Comparison of ENCODE assay signal across 10 cellular contexts in the genomic region with DNA sequence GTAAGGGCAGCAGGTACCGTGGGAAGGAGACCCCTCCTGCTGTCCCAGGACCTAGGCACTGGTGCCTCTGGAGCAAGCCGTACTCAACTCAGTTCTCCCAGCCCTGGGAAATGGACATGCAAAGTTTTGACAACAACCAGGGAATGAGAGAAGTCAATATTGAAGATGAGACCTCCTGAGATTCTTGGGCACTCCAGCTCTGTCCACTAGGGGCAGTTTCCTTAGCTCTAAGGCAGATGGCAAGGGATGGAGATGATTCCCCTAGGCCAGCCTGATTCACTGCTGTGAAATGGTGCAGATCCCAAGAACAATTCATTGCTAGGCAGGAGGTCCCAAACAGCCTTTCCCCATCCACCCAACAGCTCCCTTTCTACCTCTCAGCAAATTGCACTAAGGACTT. TPM values are rescaled to one million over a fixed set of nuclear protein-coding genes. Genes with fewer than 3 reads are reported as not detected.
A peak's percentile ranks its signal among the peaks of the same experiment; 100 is the strongest.
DNase-seq lines count a peak whose midpoint lies in the region; ATAC-seq and TF ChIP-seq lines count a peak whose summit lies in the region.
"Had no signal": no experiment of that assay in that cellular context is flagged by ENCODE, and none has a peak within 500 bp of the region (broad histone marks: within the 10 kb centered on the region; RNA-seq: fewer than 3 reads in every experiment).

No MANE protein-coding gene starts in this region.

- H3K27ac Mint-ChIP-seq in activated naive CD4-positive, alpha-beta T cell treated with anti-CD3 and anti-CD28 coated beads, Interleukin-2, amount 50 U/mL, for 72 hours, result no peak overlapping the region
- H3K27ac Mint-ChIP-seq: natural killer cell had no signal

- ATAC-seq in HCT116, result peak; percentile 94
- no peak for ATAC-seq in activated naive CD4-positive, alpha-beta T cell treated with anti-CD3 and anti-CD28 coated beads, Interleukin-2, amount 50 U/mL, for 72 hours
- ATAC-seq in HG02884 (IDR thresholded peaks at IDR 0.05; ENCODE audit: unreplicated experiment), result no peak
- ATAC-seq: natural killer cell had no signal

- no peaks in the 10 kb centered on the region for H3F3A ChIP-seq in SU-DHL-6 (ENCODE audit: insufficient read depth)

- H3K27ac ChIP-seq in HCT116 (ENCODE audit: low read depth, low read length) (no peak overlapping the region), SU-DHL-6 (ENCODE audit: low read depth, low read length) (no peak overlapping the region)

- peak; percentile 24 for DNase-seq in BE2C
- DNase-seq in HCT116 (ENCODE audit: low read depth, low spot score), result peak; percentile 21
- DNase-seq in iPS-NIHi7 (ENCODE audit: extremely low spot score), result peak; percentile 79
- no peak for DNase-seq in activated naive CD4-positive, alpha-beta T cell treated with anti-CD3 and anti-CD28 coated beads, Interleukin-2, amount 50 U/mL, for 72 hours (ENCODE audit: low spot score in 2 of 2)
- no peak for DNase-seq in UCSD-AML1 (lab: John Stamatoyannopoulos, UW; ENCODE audit: unreplicated experiment)
- DNase-seq in GM19238 (ENCODE audit: insufficient read length, low spot score), result no peak
- DNase-seq: activated CD8-positive, alpha-beta memory T cell treated with anti-CD3 and anti-CD28 coated beads, Interleukin-2, amount 50 U/mL, for 4 hours; natural killer cell had no signal

- TF ChIP-seq POLR2A in HCT116 (IDR thresholded peaks at IDR 0.05; ENCODE audit: borderline replicate concordance, extremely low read depth, insufficient read depth, insufficient read length), result no peak

- H3K4me2 ChIP-seq in HCT116 (ENCODE audit: low read length) (no peak overlapping the region), SU-DHL-6 (ENCODE audit: low read depth, low read length, poor library complexity, severe bottlenecking) (no peak overlapping the region)

- H3K9me2 ChIP-seq in HCT116 (ENCODE audit: insufficient read depth), result no peaks in the 10 kb centered on the region
- no peaks in the 10 kb centered on the region for H3K9me2 ChIP-seq in SU-DHL-6 (replicated peaks; ENCODE audit: insufficient read depth, low read length)

- H3K9me3 Mint-ChIP-seq in activated naive CD4-positive, alpha-beta T cell treated with anti-CD3 and anti-CD28 coated beads, Interleukin-2, amount 50 U/mL, for 72 hours, result no peaks in the 10 kb centered on the region
- H3K9me3 Mint-ChIP-seq: natural killer cell had no signal

- H4K20me1 ChIP-seq in HCT116 (ENCODE audit: insufficient read depth), result no peaks in the 10 kb centered on the region
- no peaks in the 10 kb centered on the region for H4K20me1 ChIP-seq in SU-DHL-6 (ENCODE audit: low read depth, low read length)

- no peaks in the 10 kb centered on the region for H3K36me3 ChIP-seq in BE2C
- H3K36me3 ChIP-seq in HCT116 (ENCODE audit: control insufficient read depth in 1 of 2, insufficient read depth in 2 of 2, low read length in 2 of 2), result no peaks in the 10 kb centered on the region
- H3K36me3 ChIP-seq in SU-DHL-6 (ENCODE audit: low read length), result no peaks in the 10 kb centered on the region

- TF ChIP-seq CTCF in BE2C (IDR thresholded peaks at IDR 0.05; ENCODE audit: low read depth, low read length) (peak; percentile 67), HCT116 (IDR thresholded peaks at IDR 0.05 in 2 of 3, conservative IDR thresholded peaks at IDR 0.05 in 1 of 3; ENCODE audit: borderline replicate concordance in 1 of 3, insufficient read depth in 1 of 3, low read depth in 2 of 3, low read length in 2 of 3) (peak in 2 of 3 experiments; percentile 73 to 81; a peak in 4 of 6 replicates), SU-DHL-6 (IDR thresholded peaks at IDR 0.05; ENCODE audit: insufficient read depth, low read length, poor library complexity, severe bottlenecking) (peak; percentile 16)

- H3K79me2 ChIP-seq in HCT116 (ENCODE audit: insufficient read depth, low read length) (no peaks in the 10 kb centered on the region), SU-DHL-6 (ENCODE audit: insufficient read depth, low read length) (no peaks in the 10 kb centered on the region)

- H3K4me3 ChIP-seq in BE2C (ENCODE audit: low read depth, low read length) (no peak overlapping the region), HCT116 (replicated peaks in 1 of 2; ENCODE audit: low read depth in 1 of 2, low read length in 2 of 2) (no peak overlapping the region), SU-DHL-6 (ENCODE audit: insufficient read depth, low read length, poor library complexity, severe bottlenecking) (no peak overlapping the region)

- CTCF ChIA-PET in HCT116 (lab: Charles Lee), result interaction anchor here (0.6 to 2.0 kb wide), 11 partner anchors 9 to 191 kb away, joined by 3 to 10 read pairs (median 5); no protein-coding TSS in a partner anchor

- no peaks in the 10 kb centered on the region for H3K36me3 Mint-ChIP-seq in activated naive CD4-positive, alpha-beta T cell treated with anti-CD3 and anti-CD28 coated beads, Interleukin-2, amount 50 U/mL, for 72 hours
- H3K36me3 Mint-ChIP-seq: natural killer cell had no signal

- H3K4me1 ChIP-seq in BE2C (no peaks in the 10 kb centered on the region), HCT116 (ENCODE audit: control insufficient read depth in 1 of 2, insufficient read depth in 2 of 2, low read length in 2 of 2) (no peaks in the 10 kb centered on the region)

- RAD21 ChIA-PET in HCT116 (lab: Charles Lee; ENCODE audit: low non-redundant PET in 1 of 2, low total read pairs in 2 of 2, uncharacterized antibody in 2 of 2, unreplicated experiment in 2 of 2), result no interaction called here

- H3K9ac ChIP-seq in HCT116 (ENCODE audit: low read length) (no peak overlapping the region), SU-DHL-6 (ENCODE audit: low read length) (no peak overlapping the region)

- TF ChIP-seq RAD21 in HCT116 (IDR thresholded peaks at IDR 0.05; ENCODE audit: low read depth), result no peak; the same call in 1 of the 2 replicates

- no TSS peak for BruUV-seq in HCT116 (replicated peaks; lab: Mats Ljungman, UMichigan)

- no peak overlapping the region for H2AFZ ChIP-seq in HCT116 (ENCODE audit: low read depth, low read length, poor library complexity, severe bottlenecking)
- H2AFZ ChIP-seq in SU-DHL-6 (ENCODE audit: low read depth, low read length, severe bottlenecking), result no peak overlapping the region

- intact Hi-C loops in HCT116 (cut with micrococcal nuclease), result no loop called here

- POLR2A ChIA-PET in HCT116 (lab: Charles Lee), result no interaction called here

- H3K9me3 ChIP-seq in BE2C (no peaks in the 10 kb centered on the region), HCT116 (ENCODE audit: control insufficient read depth in 1 of 2, insufficient read depth in 1 of 2, low read depth in 1 of 2, low read length in 2 of 2) (no peaks in the 10 kb centered on the region), SU-DHL-6 (ENCODE audit: insufficient read depth, low read length) (no peaks in the 10 kb centered on the region)

- peaks cover 17% of the 10 kb centered on the region for H3K27me3 ChIP-seq in BE2C
- H3K27me3 ChIP-seq in HCT116 (ENCODE audit: insufficient read depth, low read length), result peaks cover 23% of the 10 kb centered on the region; the same call in 1 of the 2 replicates
- H3K27me3 ChIP-seq in SU-DHL-6 (ENCODE audit: low read length), result no peaks in the 10 kb centered on the region

TF ChIP-seq in HCT116, 20 proteins besides CTCF, POLR2A, EP300 and RAD21 (continues in another document):
- TF ChIP-seq, protein P1, sequence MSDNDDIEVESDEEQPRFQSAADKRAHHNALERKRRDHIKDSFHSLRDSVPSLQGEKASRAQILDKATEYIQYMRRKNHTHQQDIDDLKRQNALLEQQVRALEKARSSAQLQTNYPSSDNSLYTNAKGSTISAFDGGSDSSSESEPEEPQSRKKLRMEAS (IDR thresholded peaks at IDR 0.05), result no peak
- TF ChIP-seq, protein P2, sequence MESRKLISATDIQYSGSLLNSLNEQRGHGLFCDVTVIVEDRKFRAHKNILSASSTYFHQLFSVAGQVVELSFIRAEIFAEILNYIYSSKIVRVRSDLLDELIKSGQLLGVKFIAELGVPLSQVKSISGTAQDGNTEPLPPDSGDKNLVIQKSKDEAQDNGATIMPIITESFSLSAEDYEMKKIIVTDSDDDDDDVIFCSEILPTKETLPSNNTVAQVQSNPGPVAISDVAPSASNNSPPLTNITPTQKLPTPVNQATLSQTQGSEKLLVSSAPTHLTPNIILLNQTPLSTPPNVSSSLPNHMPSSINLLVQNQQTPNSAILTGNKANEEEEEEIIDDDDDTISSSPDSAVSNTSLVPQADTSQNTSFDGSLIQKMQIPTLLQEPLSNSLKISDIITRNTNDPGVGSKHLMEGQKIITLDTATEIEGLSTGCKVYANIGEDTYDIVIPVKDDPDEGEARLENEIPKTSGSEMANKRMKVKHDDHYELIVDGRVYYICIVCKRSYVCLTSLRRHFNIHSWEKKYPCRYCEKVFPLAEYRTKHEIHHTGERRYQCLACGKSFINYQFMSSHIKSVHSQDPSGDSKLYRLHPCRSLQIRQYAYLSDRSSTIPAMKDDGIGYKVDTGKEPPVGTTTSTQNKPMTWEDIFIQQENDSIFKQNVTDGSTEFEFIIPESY (IDR thresholded peaks at IDR 0.05; ENCODE audit: extremely low read depth, insufficient replicate concordance, low read length), result no peak

RNA-seq across cellular contexts. Expression of a gene that starts 20.6 kb away (rescaled TPM):
- polyA plus RNA-seq in BE2C (2012; ENCODE audit: insufficient read depth, insufficient read length, low read depth), result not detected
- total RNA-seq in HCT116 (2021; ENCODE audit: unreplicated experiment), result 0.27 TPM
- 0.06 and 0.10 TPM in 2 replicates for polyA plus RNA-seq in HCT116 (2012)
- total RNA-seq in activated naive CD4-positive, alpha-beta T cell treated with anti-CD3 and anti-CD28 coated beads, Interleukin-2, amount 50 U/mL, for 72 hours, result under 1 TPM in 1 of 2 donors, not detected in 1; 0.11 TPM

RNA-seq across cellular contexts. Expression of a gene that starts 49.4 kb away (rescaled TPM):
- polyA plus RNA-seq in BE2C (2012; ENCODE audit: insufficient read depth, insufficient read length, low read depth), result not detected
- total RNA-seq in HCT116 (2021; ENCODE audit: unreplicated experiment), result not detected
- polyA plus RNA-seq in HCT116 (2012), result 0.05 TPM in 1 of 2 replicates, not detected in the other
- under 1 TPM; 0.11 to 0.23 TPM for total RNA-seq in activated naive CD4-positive, alpha-beta T cell treated with anti-CD3 and anti-CD28 coated beads, Interleukin-2, amount 50 U/mL, for 72 hours

Comparison
In these comparisons a context has a peak if more than half of its experiments do, and no peak if none do; other contexts are left out.
1. DNase-seq: peak in BE2C (single experiment), HCT116 (single experiment) and iPS-NIHi7 (single experiment); none in activated naive CD4-positive, alpha-beta T cell treated with anti-CD3 and anti-CD28 coated beads, Interleukin-2, amount 50 U/mL, for 72 hours (0 of 2), UCSD-AML1 (single experiment) and GM19238 (single experiment).
2. CTCF ChIP-seq: peak in every context shown above with its lines; median percentile 77 in HCT116; 67 in BE2C; 16 in SU-DHL-6.